In the genomic region with DNA sequence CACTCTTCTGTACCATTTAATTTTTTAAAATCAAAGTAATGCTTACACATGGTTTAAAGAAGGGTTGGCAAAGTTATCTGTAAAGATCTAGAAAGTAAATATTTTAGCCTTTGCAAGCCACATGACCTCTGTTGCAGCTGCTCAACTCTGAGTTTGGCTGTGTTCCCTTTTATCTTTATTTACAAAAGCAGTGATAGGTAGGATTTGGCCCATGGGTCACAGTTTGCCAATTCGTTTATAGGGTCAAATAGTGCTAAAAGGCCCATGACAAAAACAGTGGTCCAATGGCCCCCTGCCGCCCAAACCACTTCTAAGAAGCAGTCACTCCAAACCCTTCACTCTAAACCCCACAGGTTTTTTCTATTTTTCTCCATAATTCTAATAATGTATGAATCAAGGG, we compare ENCODE assay signal across 30 cellular contexts.
A peak's percentile ranks its signal among the peaks of the same experiment; 100 is the strongest.
DNase-seq lines count a peak whose midpoint lies in the region; ATAC-seq, FAIRE-seq and TF ChIP-seq lines count a peak whose summit lies in the region.
"Had no signal": no experiment of that assay in that cellular context is flagged by ENCODE, and none has a peak within 500 bp of the region (broad histone marks: within the 10 kb centered on the region; RNA-seq: fewer than 3 reads in every experiment).

No MANE protein-coding gene starts in this region.

- H3K4me1 Mint-ChIP-seq in activated naive CD4-positive, alpha-beta T cell treated with anti-CD3 and anti-CD28 coated beads, Interleukin-2, amount 10 ng/mL, durations not matched to agents 7 days and 5 days = no peaks in the 10 kb centered on the region
- H3K4me1 Mint-ChIP-seq: activated CD4-positive, alpha-beta T cell treated with anti-CD3 and anti-CD28 coated beads for 36 hours; activated T-helper 17 cell treated with anti-CD3 and anti-CD28 coated beads, Interleukin-2, amount 50 U/mL, for 72 hours; CD4-positive, CD25-positive, alpha-beta regulatory T cell had no signal

- H3K4me3 Mint-ChIP-seq in activated naive CD4-positive, alpha-beta T cell treated with anti-CD3 and anti-CD28 coated beads, Interleukin-2, amount 10 ng/mL, durations not matched to agents 7 days and 5 days = no peak overlapping the region
- H3K4me3 Mint-ChIP-seq: activated CD4-positive, alpha-beta T cell treated with anti-CD3 and anti-CD28 coated beads for 36 hours; activated T-helper 17 cell treated with anti-CD3 and anti-CD28 coated beads, Interleukin-2, amount 50 U/mL, for 72 hours; CD4-positive, CD25-positive, alpha-beta regulatory T cell; effector memory CD8-positive, alpha-beta T cell; nephron progenitor cell; T-helper 2 cell treated with Interferon-gamma antibody and Interleukin-4, amounts not matched to agents 5 μg/mL and 100 μg/mL, for 36 hours had no signal

- H2AFZ ChIP-seq in HepG2 (ENCODE audit: low read length) (no peak overlapping the region), trophoblast cell (ENCODE audit: insufficient read depth, low read length, poor library complexity) (no peak overlapping the region)

- H2BK5ac ChIP-seq in trophoblast cell (ENCODE audit: low read depth, low read length, poor library complexity) (no peak overlapping the region), mesendoderm (ENCODE audit: low read length) (no peak overlapping the region)

- no peak overlapping the region for H4K8ac ChIP-seq in trophoblast cell (ENCODE audit: low read depth, low read length)
- H4K8ac ChIP-seq in mesendoderm (ENCODE audit: low read depth, low read length) = no peak overlapping the region

- no peak overlapping the region for H3K56ac ChIP-seq in mesendoderm (ENCODE audit: low read length)

- in situ Hi-C loops in HepG2 (cut with HindIII; ENCODE audit: extremely low pct_ligation_motif_present, low pct_unique_long_range_greater_than_20kb) = no loop called here

- H3K4me1 ChIP-seq in colonic mucosa (no peaks in the 10 kb centered on the region), HepG2 (ENCODE audit: insufficient read depth, low read length) (peaks cover 37% of the 10 kb centered on the region), stomach (peaks cover 5 to 45% (median 23%) of the 10 kb centered on the region in 4 donors), trophoblast cell (ENCODE audit: control insufficient read depth in 1 of 2, insufficient read depth in 2 of 2, low read length in 2 of 2) (peaks cover 0 to 3% of the 10 kb centered on the region in 2 experiments), mesendoderm (ENCODE audit: control insufficient read depth, low read depth, low read length) (peaks cover 3% of the 10 kb centered on the region)
- H3K4me1 ChIP-seq: breast epithelium, Peyer's patch had no signal

- no peaks in the 10 kb centered on the region for H3K36me3 Mint-ChIP-seq in activated naive CD4-positive, alpha-beta T cell treated with anti-CD3 and anti-CD28 coated beads, Interleukin-2, amount 10 ng/mL, durations not matched to agents 7 days and 5 days
- H3K36me3 Mint-ChIP-seq: CD4-positive, CD25-positive, alpha-beta regulatory T cell had no signal

- H4K5ac ChIP-seq in mesendoderm (ENCODE audit: low read length) = no peak overlapping the region

- WGBS in HepG2 (ENCODE audit: low lambda C conversion rate) = 5% methylated on average over 2 of the region's 2 CpGs
- WGBS in stomach, 5 donors = 15 to 48% (median 26%) methylated on average over 2 of the region's 2 CpGs
- no CpG with 5 or more reads among the region's 2 CpGs for WGBS in trophoblast cell (ENCODE audit: extremely low coverage, insufficient coverage, insufficient read length)
- WGBS in mesendoderm (ENCODE audit: extremely low coverage, insufficient coverage, low lambda C conversion rate) = no CpG with 5 or more reads among the region's 2 CpGs

- H3K79me2 ChIP-seq in HepG2 (ENCODE audit: insufficient read depth, low read length) = no peaks in the 10 kb centered on the region
- peaks cover 1% of the 10 kb centered on the region for H3K79me2 ChIP-seq in trophoblast cell (ENCODE audit: control insufficient read depth, insufficient read depth, low read length, poor library complexity)
- no peaks in the 10 kb centered on the region for H3K79me2 ChIP-seq in mesendoderm (ENCODE audit: control insufficient read depth, insufficient read depth, low read length)

- no peak overlapping the region for H3K4me2 ChIP-seq in HepG2 (ENCODE audit: low read depth, low read length)
- no peak overlapping the region for H3K4me2 ChIP-seq in trophoblast cell (ENCODE audit: low read length)
- H3K4me2 ChIP-seq in mesendoderm (ENCODE audit: low read length) = no peak overlapping the region

- H3K9me3 ChIP-seq in colonic mucosa (no peaks in the 10 kb centered on the region), HepG2 (ENCODE audit: low read length) (peaks cover 46% of the 10 kb centered on the region), stomach (no peaks in the 10 kb centered on the region), trophoblast cell (ENCODE audit: insufficient read depth, low read depth, low read length) (no peaks in the 10 kb centered on the region)
- H3K9me3 ChIP-seq: breast epithelium, lower lobe of right lung, Peyer's patch, suprapubic skin had no signal

- peak in 1 of 2 experiments; percentile 70; a peak in 2 of 4 replicates for TF ChIP-seq EP300 in HepG2 (IDR thresholded peaks at IDR 0.05; ENCODE audit: low read depth in 2 of 2, low read length in 2 of 2)
- no peak for TF ChIP-seq EP300 in HepG2 (CRISPR knock-in tag; IDR thresholded peaks at IDR 0.05; ENCODE audit: borderline replicate concordance)
- no peak for TF ChIP-seq EP300 in stomach (IDR thresholded peaks at IDR 0.05)

- intact Hi-C loops in colonic mucosa (cut with DNase I) = no loop called here
- intact Hi-C loops in HepG2 (cut with micrococcal nuclease; ENCODE audit: unreplicated experiment) = no loop called here
- intact Hi-C loops in stomach (cut with DNase I; ENCODE audit: low total_unique reads) = no loop called here

- H3K79me1 ChIP-seq in trophoblast cell (ENCODE audit: low read length) (peaks cover 1% of the 10 kb centered on the region), mesendoderm (ENCODE audit: low read length) (no peaks in the 10 kb centered on the region)

- H3K9ac ChIP-seq in colonic mucosa (ENCODE audit: low read depth in 2 of 2, low read length in 2 of 2) (no peak overlapping the region), HepG2 (ENCODE audit: insufficient read depth, low read depth, low read length) (no peak overlapping the region), trophoblast cell (ENCODE audit: low read length) (no peak overlapping the region), mesendoderm (ENCODE audit: low read length) (no peak overlapping the region)

- H3K27me3 ChIP-seq in colonic mucosa = no peaks in the 10 kb centered on the region
- no peaks in the 10 kb centered on the region for H3K27me3 ChIP-seq in HepG2 (ENCODE audit: control insufficient read depth in 1 of 2, insufficient read depth in 2 of 2, low read length in 2 of 2)
- no peaks in the 10 kb centered on the region for H3K27me3 ChIP-seq in stomach
- no peaks in the 10 kb centered on the region for H3K27me3 ChIP-seq in trophoblast cell (ENCODE audit: insufficient read depth, low read length)
- no peaks in the 10 kb centered on the region for H3K27me3 ChIP-seq in mesendoderm (ENCODE audit: insufficient read depth, low read length, poor library complexity)
- H3K27me3 ChIP-seq: breast epithelium, Peyer's patch, suprapubic skin had no signal

- CTCF ChIA-PET in HepG2 (lab: Yijun Ruan, JAX; ENCODE audit: low intra/inter-chr PET ratio, low total read pairs) = no interaction called here
- CTCF ChIA-PET in activated naive CD4-positive, alpha-beta T cell treated with anti-CD3 and anti-CD28 coated beads, Interleukin-2, amount 10 ng/mL, durations not matched to agents 7 days and 5 days (lab: Charles Lee) = no interaction called here

- no peak overlapping the region for H4K12ac ChIP-seq in trophoblast cell (ENCODE audit: low read depth, low read length)

- H3K4ac ChIP-seq in trophoblast cell (ENCODE audit: low read depth, low read length) = no peak overlapping the region
- H3K4ac ChIP-seq in mesendoderm (ENCODE audit: low read depth, low read length) = no peak overlapping the region

- H3K4me3 ChIP-seq in colonic mucosa (no peak overlapping the region), HepG2 (replicated peaks in 1 of 3; ENCODE audit: insufficient read depth in 1 of 3, low read depth in 2 of 3, low read length in 3 of 3) (no peak overlapping the region), stomach (no peak overlapping the region), trophoblast cell (ENCODE audit: low read depth, low read length) (no peak overlapping the region), mesendoderm (ENCODE audit: low read length) (no peak overlapping the region)
- H3K4me3 ChIP-seq: breast epithelium, K562, lower lobe of right lung, Peyer's patch, skin epidermis, suprapubic skin had no signal

- no peak overlapping the region for H2BK120ac ChIP-seq in trophoblast cell (ENCODE audit: insufficient read depth, low read length, poor library complexity)
- H2BK120ac ChIP-seq in mesendoderm (ENCODE audit: low read depth, low read length) = no peak overlapping the region

- TF ChIP-seq CTCF in colonic mucosa (IDR thresholded peaks at IDR 0.05) = no peak
- TF ChIP-seq CTCF in HepG2 (CRISPR knock-in tag; IDR thresholded peaks at IDR 0.05) = no peak
- no peak for TF ChIP-seq CTCF in stomach (IDR thresholded peaks at IDR 0.05)

- H2BK12ac ChIP-seq in trophoblast cell (ENCODE audit: low read length) = no peak overlapping the region

- TF ChIP-seq POLR2A in HepG2 (IDR thresholded peaks at IDR 0.05; ENCODE audit: insufficient read depth in 1 of 2, low read depth in 2 of 2, low read length in 2 of 2) (no peak), stomach (IDR thresholded peaks at IDR 0.05) (no peak)

- H2AK5ac ChIP-seq in trophoblast cell (ENCODE audit: low read length) (no peak overlapping the region), mesendoderm (ENCODE audit: low read length) (no peak overlapping the region)

- POLR2A ChIA-PET in HepG2 (lab: Yijun Ruan, JAX) = no interaction called here

- peak; percentile 81 for ATAC-seq in HepG2
- ATAC-seq: activated CD4-positive, alpha-beta T cell treated with anti-CD3 and anti-CD28 coated beads for 36 hours; activated T-helper 17 cell treated with anti-CD3 and anti-CD28 coated beads, Interleukin-2, amount 50 U/mL, for 72 hours; effector memory CD8-positive, alpha-beta T cell; K562; lower lobe of right lung had no signal

- no peak overlapping the region for H3K27ac ChIP-seq in colonic mucosa
- no peak overlapping the region for H3K27ac ChIP-seq in HepG2 (ENCODE audit: extremely low read length, insufficient read depth, low read length)
- H3K27ac ChIP-seq in stomach = no peak overlapping the region
- no peak overlapping the region for H3K27ac ChIP-seq in trophoblast cell (ENCODE audit: low read depth, low read length)
- no peak overlapping the region for H3K27ac ChIP-seq in mesendoderm (ENCODE audit: low read depth, low read length)
- H3K27ac ChIP-seq: breast epithelium, lower lobe of right lung, Peyer's patch, skin epidermis, suprapubic skin had no signal

- no peak overlapping the region for H3K14ac ChIP-seq in trophoblast cell (ENCODE audit: low read length)

- H3K23ac ChIP-seq in trophoblast cell (ENCODE audit: low read length) (no peak overlapping the region), mesendoderm (ENCODE audit: low read length) (no peak overlapping the region)

- BruUV-seq in HepG2 (replicated peaks; lab: Mats Ljungman, UMichigan) = no TSS peak

- H3K36me3 ChIP-seq in colonic mucosa (no peaks in the 10 kb centered on the region), HepG2 (replicated peaks in 1 of 2; ENCODE audit: control insufficient read depth in 1 of 2, insufficient read depth in 2 of 2, low read length in 2 of 2) (no peaks in the 10 kb centered on the region), stomach (no peaks in the 10 kb centered on the region), trophoblast cell (ENCODE audit: control insufficient read depth in 1 of 2, insufficient read depth in 2 of 2, low read length in 2 of 2) (no peaks in the 10 kb centered on the region), mesendoderm (ENCODE audit: control insufficient read depth, insufficient read depth, low read length) (no peaks in the 10 kb centered on the region)
- H3K36me3 ChIP-seq: breast epithelium, lower lobe of right lung, Peyer's patch, suprapubic skin had no signal

- DNase-seq in NCI-H1092 treated with DMSO at 0.1 percent for 48 hours (lab: John Stamatoyannopoulos, UW) (peak; percentile 30), NCI-H1092 (lab: John Stamatoyannopoulos, UW) (no peak), colonic mucosa (peak; percentile 18), HepG2 (ENCODE audit: low spot score) (peak; percentile 68), stomach (peak; percentile 44), trophoblast cell (no peak), mesendoderm (no peak)
- no peak for DNase-seq in activated naive CD4-positive, alpha-beta T cell treated with anti-CD3 and anti-CD28 coated beads, Interleukin-2, amount 10 ng/mL, durations not matched to agents 7 days and 5 days
- DNase-seq: 8988T; activated CD4-positive, alpha-beta T cell treated with anti-CD3 and anti-CD28 coated beads for 36 hours; activated naive CD4-positive, alpha-beta T cell treated with anti-CD3 and anti-CD28 coated beads, Interleukin-2, amount 50 U/mL, for 16 hours; CD4-positive, CD25-positive, alpha-beta regulatory T cell; effector memory CD8-positive, alpha-beta T cell; erythroblast; glutamatergic neuron; lower lobe of right lung; MM.1S; NCI-H1436 treated with DMSO at 0.1 percent for 48 hours; NCI-H345; NCI-H69; nephron progenitor cell; Peyer's patch; stimulated activated naive CD4-positive, alpha-beta T cell had no signal

- H3K9me3 Mint-ChIP-seq in activated naive CD4-positive, alpha-beta T cell treated with anti-CD3 and anti-CD28 coated beads, Interleukin-2, amount 10 ng/mL, durations not matched to agents 7 days and 5 days = no peaks in the 10 kb centered on the region
- H3K9me3 Mint-ChIP-seq: activated T-helper 17 cell treated with anti-CD3 and anti-CD28 coated beads, Interleukin-2, amount 50 U/mL, for 72 hours; effector memory CD8-positive, alpha-beta T cell; nephron progenitor cell; T-helper 2 cell treated with Interferon-gamma antibody and Interleukin-4, amounts not matched to agents 5 μg/mL and 100 μg/mL, for 36 hours had no signal

- H3K27me3 Mint-ChIP-seq in activated naive CD4-positive, alpha-beta T cell treated with anti-CD3 and anti-CD28 coated beads, Interleukin-2, amount 10 ng/mL, durations not matched to agents 7 days and 5 days = no peaks in the 10 kb centered on the region
- H3K27me3 Mint-ChIP-seq: activated T-helper 17 cell treated with anti-CD3 and anti-CD28 coated beads, Interleukin-2, amount 50 U/mL, for 72 hours; effector memory CD8-positive, alpha-beta T cell had no signal

- FAIRE-seq in HepG2 (lab: Jason Lieb, UNC) = peak; percentile 28
- FAIRE-seq: K562, keratinocyte had no signal

- H4K20me1 ChIP-seq in HepG2 (ENCODE audit: insufficient read depth, low read length) = no peaks in the 10 kb centered on the region

- no peak for TF ChIP-seq RAD21 in HepG2 (CRISPR knock-in tag; IDR thresholded peaks at IDR 0.05)

- no peak overlapping the region for H2BK15ac ChIP-seq in mesendoderm (replicated peaks; ENCODE audit: low read depth)

- H4K91ac ChIP-seq in trophoblast cell (ENCODE audit: low read depth, low read length) = no peak overlapping the region

- H3K18ac ChIP-seq in trophoblast cell (ENCODE audit: low read length) (no peak overlapping the region), mesendoderm (ENCODE audit: low read length) (no peak overlapping the region)

- H3K27ac Mint-ChIP-seq in activated naive CD4-positive, alpha-beta T cell treated with anti-CD3 and anti-CD28 coated beads, Interleukin-2, amount 10 ng/mL, durations not matched to agents 7 days and 5 days = no peak overlapping the region
- H3K27ac Mint-ChIP-seq: activated CD4-positive, alpha-beta T cell treated with anti-CD3 and anti-CD28 coated beads for 36 hours; activated T-helper 17 cell treated with anti-CD3 and anti-CD28 coated beads, Interleukin-2, amount 50 U/mL, for 72 hours; CD4-positive, CD25-positive, alpha-beta regulatory T cell; effector memory CD8-positive, alpha-beta T cell; T-helper 2 cell treated with Interferon-gamma antibody and Interleukin-4, amounts not matched to agents 5 μg/mL and 100 μg/mL, for 36 hours had no signal

Comparison
In these comparisons a context has a peak if more than half of its experiments do, and no peak if none do; other contexts are left out.
1. DNase-seq: peak in NCI-H1092 treated with DMSO at 0.1 percent for 48 hours (single experiment), colonic mucosa (single experiment), HepG2 (single experiment) and stomach (single experiment); none in NCI-H1092 (single experiment), trophoblast cell (0 of 2), mesendoderm (single experiment) and activated naive CD4-positive, alpha-beta T cell treated with anti-CD3 and anti-CD28 coated beads, Interleukin-2, amount 10 ng/mL, durations not matched to agents 7 days and 5 days (single experiment).